ENCODE assay signal across 21 cellular contexts in the genomic region with DNA sequence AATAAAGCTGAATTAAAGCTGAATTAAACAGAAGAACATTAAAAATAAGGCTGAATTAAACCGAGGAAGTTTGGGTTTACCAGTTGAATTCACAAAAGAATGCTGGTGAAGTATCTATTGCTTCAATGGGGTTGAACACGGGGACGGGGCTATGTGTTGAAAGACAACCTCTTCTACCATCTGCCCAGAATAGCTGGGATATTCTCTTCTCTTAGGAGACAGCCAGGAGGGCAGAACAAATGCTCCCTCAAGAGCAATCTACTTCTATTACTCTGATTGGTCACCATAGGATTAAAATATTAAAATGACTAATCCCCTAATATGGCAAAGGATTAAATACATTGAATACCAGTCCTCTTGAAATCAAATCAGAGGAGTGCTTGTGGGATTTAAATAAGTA.
DNase-seq lines count a peak whose midpoint lies in the region; ATAC-seq, FAIRE-seq and TF ChIP-seq lines count a peak whose summit lies in the region.
"Had no signal": no experiment of that assay in that cellular context is flagged by ENCODE, and none has a peak within 500 bp of the region (broad histone marks: within the 10 kb centered on the region; RNA-seq: fewer than 3 reads in every experiment).

No MANE protein-coding gene starts in this region.

- H3K27ac ChIP-seq in caudate nucleus (ENCODE audit: low read depth, low read length), result peak overlapping the region; percentile 16
- H3K27ac ChIP-seq: BLaER1, C4-2B had no signal

- DNase-seq in D721Med (ENCODE audit: insufficient read length, low spot score) (peak; percentile 72), NCI-H2171 treated with DMSO at 0.1 percent for 48 hours (lab: John Stamatoyannopoulos, UW) (peak; percentile 67), NCI-H82 (lab: John Stamatoyannopoulos, UW) (peak; percentile 99), caudate nucleus (lab: John Stamatoyannopoulos, UW) (no peak), NCI-H1436 (lab: John Stamatoyannopoulos, UW) (no peak), T-helper 1 cell (no peak)
- DNase-seq: Caco-2; CD4-positive, CD25-positive, alpha-beta regulatory T cell; CD8-positive, alpha-beta T cell; DMS53; DMS79 treated with DMSO at 0.1 percent for 48 hours; GF-D8; GOT3; HFFc6 had no signal

- FAIRE-seq in D721Med (lab: Jason Lieb, UNC), result no peak
- FAIRE-seq: GM12891, GM18507, H54 had no signal

- no peak for TF ChIP-seq CTCF in D721Med (IDR thresholded peaks at IDR 0.05; ENCODE audit: insufficient read depth, missing control alignments)

- ATAC-seq in HG03442 (IDR thresholded peaks at IDR 0.05; ENCODE audit: unreplicated experiment), result no peak
- no peak for ATAC-seq in GM21576 (IDR thresholded peaks at IDR 0.05; ENCODE audit: unreplicated experiment)
- ATAC-seq: CD8-positive, alpha-beta T cell had no signal

Comparison
In these comparisons a context has a peak if more than half of its experiments do, and no peak if none do; other contexts are left out.
1. DNase-seq: peak in D721Med (single experiment), NCI-H2171 treated with DMSO at 0.1 percent for 48 hours (single experiment) and NCI-H82 (single experiment); none in caudate nucleus (0 of 61), NCI-H1436 (single experiment) and T-helper 1 cell (0 of 5).